ENCODE assay signal across 1 cellular context in genomic region chr2:163983911-163984310, GRCh38.
TF ChIP-seq lines count a peak whose summit lies in the region.

No MANE protein-coding gene starts in this region.

TF ChIP-seq in HepG2, 621 proteins besides CTCF, POLR2A, EP300 and RAD21 (continued from another document):
- TF ChIP-seq ZHX1 (CRISPR knock-in tag; IDR thresholded peaks at IDR 0.05; ENCODE audit: low read depth) (no peak), AGO2 (optimal IDR thresholded peaks at IDR 0.05; ENCODE audit: low read depth, low read length) (no peak), RXRA (CRISPR knock-in tag; IDR thresholded peaks at IDR 0.05) (no peak), ZNF558 (CRISPR knock-in tag; IDR thresholded peaks at IDR 0.05; ENCODE audit: borderline replicate concordance) (no peak), KAT2B (IDR thresholded peaks at IDR 0.05; ENCODE audit: borderline replicate concordance, low read depth, low read length) (no peak), DMAP1 (CRISPR knock-in tag; IDR thresholded peaks at IDR 0.05) (no peak), HMGXB4 (CRISPR knock-in tag; IDR thresholded peaks at IDR 0.05; ENCODE audit: borderline replicate concordance in 1 of 2, low read depth in 1 of 2) (no peak), ZNF790 (CRISPR knock-in tag; IDR thresholded peaks at IDR 0.05; ENCODE audit: borderline replicate concordance) (no peak), HNRNPUL1 (IDR thresholded peaks at IDR 0.05; ENCODE audit: low read depth, low read length) (no peak), DNMT3B (CRISPR knock-in tag; conservative IDR thresholded peaks at IDR 0.05) (no peak), ZNF17 (CRISPR knock-in tag; IDR thresholded peaks at IDR 0.05) (no peak), ZNF513 (CRISPR knock-in tag; conservative IDR thresholded peaks at IDR 0.05) (no peak), SRF (IDR thresholded peaks at IDR 0.05; ENCODE audit: low read depth, low read length) (no peak)
